ENCODE assay signal across 9 cellular contexts in genomic region chr17:42997390-42997983, GRCh38. TPM values are rescaled to one million over a fixed set of nuclear protein-coding genes. Genes with fewer than 3 reads are reported as not detected.
DNase-seq lines count a peak whose midpoint lies in the region; ATAC-seq and TF ChIP-seq lines count a peak whose summit lies in the region.
"Had no signal": no experiment of that assay in that cellular context is flagged by ENCODE, and none has a peak within 500 bp of the region (broad histone marks: within the 10 kb centered on the region; RNA-seq: fewer than 3 reads in every experiment).

No MANE protein-coding gene starts in this region.

- H3K27me3 ChIP-seq in right atrium auricular region: no peaks in the 10 kb centered on the region

- peaks cover 36% of the 10 kb centered on the region for H3K36me3 ChIP-seq in right atrium auricular region

- H3K4me1 ChIP-seq in right atrium auricular region: peaks cover 0 to 38% of the 10 kb centered on the region in 2 donors

- no peaks in the 10 kb centered on the region for H3K27me3 Mint-ChIP-seq in T-helper 17 cell
- H3K27me3 Mint-ChIP-seq in stimulated activated naive B cell treated with anti-CD40 and anti-IgM and Interleukin-4, amounts not matched to agents 10 μg/mL and 1 μg/mL and 100 μg/mL, for 72 hours: no peaks in the 10 kb centered on the region

- H3K9me3 ChIP-seq in T-helper 17 cell (ENCODE audit: control insufficient read depth, low read length, poor library complexity, severe bottlenecking) (no peaks in the 10 kb centered on the region), right atrium auricular region (no peaks in the 10 kb centered on the region)

- peak overlapping the region; percentile 93 for H3K4me3 Mint-ChIP-seq in T-helper 17 cell
- peak overlapping the region; percentile 93 to 96 for H3K4me3 Mint-ChIP-seq in stimulated activated naive B cell treated with anti-CD40 and anti-IgM and Interleukin-4, amounts not matched to agents 10 μg/mL and 1 μg/mL and 100 μg/mL, for 72 hours

- H3K27ac Mint-ChIP-seq in T-helper 17 cell: peak overlapping the region; percentile 99
- H3K27ac Mint-ChIP-seq in stimulated activated naive B cell treated with anti-CD40 and anti-IgM and Interleukin-4, amounts not matched to agents 10 μg/mL and 1 μg/mL and 100 μg/mL, for 72 hours: peak overlapping the region; percentile 99

- no peaks in the 10 kb centered on the region for H3K9me3 Mint-ChIP-seq in stimulated activated naive B cell treated with anti-CD40 and anti-IgM and Interleukin-4, amounts not matched to agents 10 μg/mL and 1 μg/mL and 100 μg/mL, for 72 hours

- peaks cover 19% of the 10 kb centered on the region for H3K4me1 Mint-ChIP-seq in T-helper 17 cell
- H3K4me1 Mint-ChIP-seq in stimulated activated naive B cell treated with anti-CD40 and anti-IgM and Interleukin-4, amounts not matched to agents 10 μg/mL and 1 μg/mL and 100 μg/mL, for 72 hours: peaks cover 15 to 41% of the 10 kb centered on the region in 2 donors

- DNase-seq in NCI-H748 (lab: John Stamatoyannopoulos, UW; ENCODE audit: unreplicated experiment): peak; percentile 40
- no peak for DNase-seq in NCI-H748 treated with DMSO at 0.1 percent for 48 hours (lab: John Stamatoyannopoulos, UW)
- DNase-seq in T-helper 17 cell: no peak
- DNase-seq in right atrium auricular region (ENCODE audit: low spot score): no peak
- no peak for DNase-seq in stimulated activated naive B cell treated with anti-CD40 and anti-IgM and Interleukin-4, amounts not matched to agents 10 μg/mL and 1 μg/mL and 100 μg/mL, for 72 hours

- peak overlapping the region; percentile 81 to 93 for H3K27ac ChIP-seq in right atrium auricular region

- H3K4me3 ChIP-seq in right atrium auricular region: peak overlapping the region; percentile 13 to 73

- H3K36me3 Mint-ChIP-seq in T-helper 17 cell (ENCODE audit: low read depth): no peaks in the 10 kb centered on the region
- peaks cover 31 to 55% of the 10 kb centered on the region in 2 donors for H3K36me3 Mint-ChIP-seq in stimulated activated naive B cell treated with anti-CD40 and anti-IgM and Interleukin-4, amounts not matched to agents 10 μg/mL and 1 μg/mL and 100 μg/mL, for 72 hours

- TF ChIP-seq CTCF in right atrium auricular region (IDR thresholded peaks at IDR 0.05): no peak

- no peak for ATAC-seq in T-helper 17 cell
- peak in 1 of 2 donors; percentile 0 for ATAC-seq in stimulated activated naive B cell treated with anti-CD40 and anti-IgM and Interleukin-4, amounts not matched to agents 10 μg/mL and 1 μg/mL and 100 μg/mL, for 72 hours (replicated peaks)
- no peak for ATAC-seq in HG03108 (IDR thresholded peaks at IDR 0.05; ENCODE audit: unreplicated experiment)
- ATAC-seq in GM18909 (IDR thresholded peaks at IDR 0.05; ENCODE audit: poor library complexity, unreplicated experiment): no peak
- ATAC-seq in HG03520 (IDR thresholded peaks at IDR 0.05; ENCODE audit: unreplicated experiment): no peak

RNA-seq across cellular contexts. Expression of gene RPL27, which starts 0.7 kb away (rescaled TPM):
- total RNA-seq in T-helper 17 cell (1,000 to 10,000 TPM; 1,342 to 1,395 TPM), right atrium auricular region (1,000 to 10,000 TPM in 1 of 2 donors, 100 to 1,000 TPM in 1; 551 to 1,071 TPM)

RNA-seq across cellular contexts. Expression of gene IFI35, which starts 9.1 kb away (rescaled TPM):
- total RNA-seq in T-helper 17 cell: 10 to 100 TPM; 23.1 to 23.8 TPM
- total RNA-seq in right atrium auricular region: 10 to 100 TPM; 11.4 to 19.0 TPM

RNA-seq across cellular contexts. Expression of gene RUNDC1, which starts 17.1 kb away (rescaled TPM):
- total RNA-seq in T-helper 17 cell: 10 to 100 TPM; 15.6 to 16.6 TPM
- 10 to 100 TPM in 1 of 2 donors, 1 to 10 TPM in 1; 9.9 to 11.1 TPM for total RNA-seq in right atrium auricular region

RNA-seq across cellular contexts. Expression of gene PTGES3L, which starts 17.6 kb away (rescaled TPM):
- total RNA-seq in T-helper 17 cell (1 to 10 TPM in 1 of 2 donors, not detected in 1; 2.3 TPM), right atrium auricular region (10 to 100 TPM; 29.6 to 52.3 TPM)
- total RNA-seq: subcutaneous adipose tissue had no signal

RNA-seq across cellular contexts. Expression of gene VAT1, which starts 24.7 kb away (rescaled TPM):
- total RNA-seq in T-helper 17 cell: 10 to 100 TPM; 26.0 to 29.3 TPM
- 10 to 100 TPM; 51.4 to 99.8 TPM for total RNA-seq in right atrium auricular region
